14 cellular contexts compared by ENCODE assay signal in genomic region chr6:168990352-168990751, GRCh38.
A peak's percentile ranks its signal among the peaks of the same experiment; 100 is the strongest.
DNase-seq lines count a peak whose midpoint lies in the region; FAIRE-seq and TF ChIP-seq lines count a peak whose summit lies in the region.
"Had no signal": no experiment of that assay in that cellular context is flagged by ENCODE, and none has a peak within 500 bp of the region (broad histone marks: within the 10 kb centered on the region; RNA-seq: fewer than 3 reads in every experiment).

No MANE protein-coding gene starts in this region.

- intact Hi-C loops in vagina (cut with DNase I) (no loop called here), lower leg skin (cut with DNase I; ENCODE audit: low total_unique reads) (no loop called here)

- H2BK20ac ChIP-seq in H9 (ENCODE audit: low read depth, low read length, poor library complexity, severe bottlenecking), result no peak overlapping the region

- no peak overlapping the region for H3K9ac ChIP-seq in H9 (ENCODE audit: extremely low read depth, insufficient read length, low read length)

- H3K4me1 ChIP-seq in H9 (ENCODE audit: insufficient read depth, low read length) (no peaks in the 10 kb centered on the region), osteoblast (ENCODE audit: insufficient read depth, low read length) (peaks cover 3% of the 10 kb centered on the region), vagina (peaks cover 6% of the 10 kb centered on the region)
- H3K4me1 ChIP-seq: BE2C had no signal

- no peak overlapping the region for H3K14ac ChIP-seq in H9 (ENCODE audit: insufficient read depth, low read length)

- H4K20me1 ChIP-seq in H9 (ENCODE audit: control insufficient read depth, insufficient read depth, insufficient read length) (no peaks in the 10 kb centered on the region), osteoblast (ENCODE audit: insufficient read depth, low read length) (no peaks in the 10 kb centered on the region)

- no peak overlapping the region for H3K18ac ChIP-seq in H9 (ENCODE audit: insufficient read length, low read depth, low read length)

- no peak overlapping the region for H3K23ac ChIP-seq in H9 (ENCODE audit: insufficient read length, low read depth, low read length)

- peaks cover 9% of the 10 kb centered on the region in 2 experiments; a peak in 4 of 5 replicates for H3K9me3 Mint-ChIP-seq in H9
- H3K9me3 Mint-ChIP-seq in brain, result peaks cover 0 to under 1% (median 0%) of the 10 kb centered on the region in 5 experiments
- H3K9me3 Mint-ChIP-seq: CD4-positive, alpha-beta memory T cell; IgD-negative memory B cell had no signal

- H4K91ac ChIP-seq in H9 (ENCODE audit: insufficient read length, low read depth, low read length), result no peak overlapping the region

- H2AK5ac ChIP-seq in H9 (ENCODE audit: insufficient read length, low read length), result no peak overlapping the region

- no peak for DNase-seq in H9
- DNase-seq in osteoblast (ENCODE audit: insufficient read length, low spot score, missing footprints), result peak; percentile 23
- DNase-seq in vagina (ENCODE audit: extremely low spot score in 2 of 2), result no peak
- no peak for DNase-seq in GM12891 (ENCODE audit: insufficient read length, low spot score)
- no peak for DNase-seq in lower leg skin (ENCODE audit: low spot score in 2 of 2)
- no peak for DNase-seq in nucleus accumbens (lab: John Stamatoyannopoulos, UW)
- DNase-seq: BE2C; CD4-positive, alpha-beta memory T cell; DMS79 had no signal

- H3K36me3 Mint-ChIP-seq in H9 (ENCODE audit: insufficient read depth in 1 of 3, low read depth in 3 of 3) (peaks cover 0 to 7% (median 2%) of the 10 kb centered on the region in 3 experiments; a peak in 6 of 7 replicates), brain (no peaks in the 10 kb centered on the region)
- H3K36me3 Mint-ChIP-seq: CD4-positive, alpha-beta memory T cell had no signal

- H3K23me2 ChIP-seq in H9 (ENCODE audit: insufficient read length, low read depth, low read length, poor library complexity, severe bottlenecking), result no peaks in the 10 kb centered on the region

- TF ChIP-seq CTCF in H9 (conservative IDR thresholded peaks at IDR 0.05) (peak; percentile 34; the same call in 2 of the 3 replicates), brain (conservative IDR thresholded peaks at IDR 0.05) (no peak), osteoblast (IDR thresholded peaks at IDR 0.05; ENCODE audit: extremely low read depth, low read depth, low read length) (no peak), vagina (IDR thresholded peaks at IDR 0.05) (no peak), lower leg skin (IDR thresholded peaks at IDR 0.05) (no peak)

- no peak overlapping the region for H4K5ac ChIP-seq in H9 (ENCODE audit: insufficient read length, low read depth, low read length)

- H2BK12ac ChIP-seq in H9 (ENCODE audit: insufficient read length, low read depth, low read length), result no peak overlapping the region

- H3K9me3 ChIP-seq in H9 (ENCODE audit: control insufficient read depth, low read depth, low read length) (no peaks in the 10 kb centered on the region), osteoblast (ENCODE audit: low read depth, low read length) (no peaks in the 10 kb centered on the region), vagina (no peaks in the 10 kb centered on the region)
- H3K9me3 ChIP-seq: BE2C had no signal

- H3K4ac ChIP-seq in H9 (ENCODE audit: low read depth, low read length), result no peak overlapping the region

- H4K8ac ChIP-seq in H9 (replicated peaks; ENCODE audit: insufficient read length, low read depth, low read length), result no peak overlapping the region

- no peaks in the 10 kb centered on the region for H3K79me1 ChIP-seq in H9 (ENCODE audit: insufficient read depth, low read depth, low read length, poor library complexity, severe bottlenecking)

- TF ChIP-seq POLR2A in vagina (IDR thresholded peaks at IDR 0.05) (no peak), GM12891 (IDR thresholded peaks at IDR 0.05; ENCODE audit: low read depth, low read length) (no peak), lower leg skin (IDR thresholded peaks at IDR 0.05) (no peak)

- no peak overlapping the region for H2AFZ ChIP-seq in H9 (ENCODE audit: low read length)
- H2AFZ ChIP-seq in osteoblast (ENCODE audit: low read length), result no peak overlapping the region

- no peaks in the 10 kb centered on the region for H3K27me3 Mint-ChIP-seq in H9 (ENCODE audit: low read depth)
- H3K27me3 Mint-ChIP-seq in brain, result no peaks in the 10 kb centered on the region
- H3K27me3 Mint-ChIP-seq: CD4-positive, alpha-beta memory T cell; IgD-negative memory B cell had no signal

- peak overlapping the region; percentile 99; the same call in 1 of the 2 replicates for H2BK15ac ChIP-seq in H9 (ENCODE audit: low read depth, low read length)

- H3K79me2 ChIP-seq in H9 (ENCODE audit: insufficient read depth, low read length), result no peaks in the 10 kb centered on the region
- H3K79me2 ChIP-seq in osteoblast (ENCODE audit: insufficient read depth, low read length), result no peaks in the 10 kb centered on the region

- H3K36me3 ChIP-seq in osteoblast (ENCODE audit: insufficient read depth, low read length), result no peaks in the 10 kb centered on the region
- no peaks in the 10 kb centered on the region for H3K36me3 ChIP-seq in vagina
- H3K36me3 ChIP-seq: BE2C had no signal

- no peak overlapping the region for H2BK5ac ChIP-seq in H9 (ENCODE audit: insufficient read length, low read length)

- no peak overlapping the region for H3K4me3 Mint-ChIP-seq in H9
- no peak overlapping the region for H3K4me3 Mint-ChIP-seq in brain
- H3K4me3 Mint-ChIP-seq: CD4-positive, alpha-beta memory T cell; IgD-negative memory B cell had no signal

- no peak overlapping the region for H3K27ac Mint-ChIP-seq in H9
- H3K27ac Mint-ChIP-seq in brain, result peak overlapping the region in 3 of 5 experiments; percentile 32 to 78 (median 46)
- H3K27ac Mint-ChIP-seq: CD4-positive, alpha-beta memory T cell; IgD-negative memory B cell had no signal

- no peak overlapping the region for H3K56ac ChIP-seq in H9 (ENCODE audit: insufficient read length, low read depth, low read length)

- H3K4me1 Mint-ChIP-seq in H9 (no peaks in the 10 kb centered on the region), brain (peaks cover 23% of the 10 kb centered on the region)
- H3K4me1 Mint-ChIP-seq: CD4-positive, alpha-beta memory T cell had no signal

- no peak overlapping the region for H3K4me3 ChIP-seq in osteoblast (ENCODE audit: insufficient read depth, low read length)
- H3K4me3 ChIP-seq in vagina, result no peak overlapping the region
- H3K4me3 ChIP-seq in lower leg skin (ENCODE audit: low read depth, poor library complexity, severe bottlenecking), result no peak overlapping the region
- H3K4me3 ChIP-seq: GM12878 had no signal

- H3K4me2 ChIP-seq in H9 (ENCODE audit: insufficient read depth, insufficient read length, low read length) (no peak overlapping the region), osteoblast (ENCODE audit: insufficient read depth, low read length) (no peak overlapping the region)

- no peak overlapping the region for H2BK120ac ChIP-seq in H9 (ENCODE audit: low read depth, low read length, poor library complexity, severe bottlenecking)

- no peak for FAIRE-seq in GM12891 (lab: Jason Lieb, UNC)
- FAIRE-seq: A204.1, GM12878 had no signal

- H3K27me3 ChIP-seq in H9 (ENCODE audit: insufficient read depth, low read length) (no peaks in the 10 kb centered on the region), osteoblast (ENCODE audit: insufficient read depth, low read length) (no peaks in the 10 kb centered on the region), vagina (no peaks in the 10 kb centered on the region)
- H3K27me3 ChIP-seq: BE2C had no signal

- H3K27ac ChIP-seq in H9 (ENCODE audit: insufficient read length, low read depth, low read length) (no peak overlapping the region), osteoblast (ENCODE audit: low read depth, low read length) (peak overlapping the region; percentile 29), vagina (peak overlapping the region; percentile 79)
- H3K27ac ChIP-seq: C4-2B had no signal

- WGBS in H9 (ENCODE audit: extremely low coverage, insufficient read length, low lambda C conversion rate), result no CpG with 5 or more reads among the region's 18 CpGs
- 93 to 97% methylated on average over 12 to 15 of the region's 18 CpGs for WGBS in lower leg skin, 2 donors

- H3T11ph ChIP-seq in H9 (ENCODE audit: low read length), result no peak overlapping the region

TF ChIP-seq in GM12891, 5 proteins besides CTCF, POLR2A, EP300 and RAD21:
- TF ChIP-seq POLR2AphosphoS5 (IDR thresholded peaks at IDR 0.05; ENCODE audit: low read depth, low read length) (no peak), SPI1 (IDR thresholded peaks at IDR 0.05; ENCODE audit: low read depth, low read length) (no peak), POU2F2 (IDR thresholded peaks at IDR 0.05; ENCODE audit: low read depth, low read length) (no peak), PAX5 (IDR thresholded peaks at IDR 0.05; ENCODE audit: insufficient read depth, low read length, severe bottlenecking) (no peak), TAF1 (IDR thresholded peaks at IDR 0.05; ENCODE audit: low read depth, low read length) (no peak)

Comparison
In these comparisons a context has a peak if more than half of its experiments do, and no peak if none do; other contexts are left out.
1. H3K27ac Mint-ChIP-seq: peak in brain (3 of 5); none in H9 (0 of 3).